In genomic region chr9:97803167-97804058, GRCh38 we compare ENCODE assay signal across 8 cellular contexts. TPM values are rescaled to one million over a fixed set of nuclear protein-coding genes. Genes with fewer than 3 reads are reported as not detected.
DNase-seq lines count a peak whose midpoint lies in the region; TF ChIP-seq lines count a peak whose summit lies in the region.

No MANE protein-coding gene starts in this region.

- H3K4me1 ChIP-seq in hepatocyte (ENCODE audit: insufficient read depth): no peaks in the 10 kb centered on the region

- no peaks in the 10 kb centered on the region for H3K36me3 ChIP-seq in H7 (replicated peaks; ENCODE audit: control insufficient read depth, insufficient read depth, low read length)
- H3K36me3 ChIP-seq in hepatocyte (replicated peaks; ENCODE audit: insufficient read depth, low read depth): no peaks in the 10 kb centered on the region

- H3K9me2 ChIP-seq in hepatocyte (replicated peaks; ENCODE audit: insufficient read depth): no peaks in the 10 kb centered on the region

- peak overlapping the region; percentile 82 for H3K4me2 ChIP-seq in hepatocyte

- WGBS in hepatocyte (ENCODE audit: low lambda C conversion rate, missing lambda C conversion rate): 3% methylated on average over 57 of the region's 75 CpGs

- H3K4me3 ChIP-seq in H7 (ENCODE audit: insufficient read depth, low read depth, low read length) (peak overlapping the region; percentile 70), hepatocyte (peak overlapping the region; percentile 35), retinal pigment epithelial cell (ENCODE audit: low read length) (peak overlapping the region; percentile 55)

- H2AFZ ChIP-seq in hepatocyte: peak overlapping the region; percentile 64

- no peaks in the 10 kb centered on the region for H3K9me3 ChIP-seq in hepatocyte (ENCODE audit: low read depth)

- H3K27me3 ChIP-seq in H7 (ENCODE audit: control insufficient read depth, insufficient read depth, low read length) (peaks cover 1% of the 10 kb centered on the region; the same call in 1 of the 2 replicates), hepatocyte (peaks cover 14% of the 10 kb centered on the region)

- TF ChIP-seq CTCF in hepatocyte (IDR thresholded peaks at IDR 0.05; ENCODE audit: poor library complexity) (peak; percentile 6), retinal pigment epithelial cell (conservative IDR thresholded peaks at IDR 0.05; ENCODE audit: low read depth, low read length) (no peak)

- H4K20me1 ChIP-seq in hepatocyte (ENCODE audit: insufficient read depth, poor library complexity, severe bottlenecking): no peaks in the 10 kb centered on the region

- DNase-seq in EL: peak; percentile 77
- peak; percentile 97 for DNase-seq in H7
- DNase-seq in MV-4-11 (lab: John Stamatoyannopoulos, UW): peak; percentile 64
- peak; percentile 58 to 77 (median 67) for DNase-seq in T-helper 1 cell
- peak in 46 of 58 donors; percentile 4 to 70 (median 29) for DNase-seq in anterior cingulate cortex (lab: John Stamatoyannopoulos, UW)
- DNase-seq in hepatocyte (ENCODE audit: low spot score): peak; percentile 91
- no peak for DNase-seq in retinal pigment epithelial cell (ENCODE audit: low read depth)
- no peak for DNase-seq in NK-92 (lab: John Stamatoyannopoulos, UW; ENCODE audit: unreplicated experiment)

- peak overlapping the region; percentile 79 for H3K27ac ChIP-seq in hepatocyte

- H3K79me2 ChIP-seq in hepatocyte: no peaks in the 10 kb centered on the region

RNA-seq across cellular contexts. Expression of gene FOXE1, which starts 49.6 kb away (rescaled TPM):
- total RNA-seq in H7 (2014; rRNA removed; shearing (Covaris generic)): 0.07 and 0.14 TPM in 2 replicates
- 0.67 and 0.88 TPM in 2 replicates for total RNA-seq in hepatocyte
- 0.99 and 3.7 TPM in 2 replicates for polyA plus RNA-seq in hepatocyte

Comparison
In these comparisons a context has a peak if more than half of its experiments do, and no peak if none do; other contexts are left out.
1. DNase-seq: peak in EL (single experiment), H7 (single experiment), MV-4-11 (single experiment), T-helper 1 cell (5 of 5), anterior cingulate cortex (46 of 58) and hepatocyte (single experiment); none in retinal pigment epithelial cell (single experiment) and NK-92 (single experiment).
2. Peak in every context shown above with its lines, with median percentiles within 50 percentile points of each other: H3K4me3 ChIP-seq.